In genomic region chr19:55346725-55347441, GRCh38 we compare ENCODE assay signal across 2 cellular contexts.
TF ChIP-seq lines count a peak whose summit lies in the region.

No MANE protein-coding gene starts in this region.

TF ChIP-seq in K562, 482 proteins besides CTCF, POLR2A, EP300 and RAD21:
- TF ChIP-seq POLR2G (IDR thresholded peaks at IDR 0.05; ENCODE audit: low read depth, low read length): peak; percentile 44; the same call in 1 of the 2 replicates
- no peak for TF ChIP-seq ZNF184 (CRISPR knock-in tag; IDR thresholded peaks at IDR 0.05)
- peak; percentile 34; the same call in 1 of the 2 replicates for TF ChIP-seq RBFOX2 (IDR thresholded peaks at IDR 0.05; ENCODE audit: low read depth, low read length)

TF ChIP-seq in HEK293T, 16 proteins besides CTCF, POLR2A, EP300 and RAD21:
- no peak for TF ChIP-seq BHLHE40 (IDR thresholded peaks at IDR 0.05; ENCODE audit: borderline replicate concordance)
- no peak for TF ChIP-seq ZNF384 (IDR thresholded peaks at IDR 0.05)
- no peak for TF ChIP-seq FOXA1 (IDR thresholded peaks at IDR 0.05)
- no peak for TF ChIP-seq LEF1 (IDR thresholded peaks at IDR 0.05; ENCODE audit: borderline replicate concordance)
- no peak for TF ChIP-seq SUZ12 (IDR thresholded peaks at IDR 0.05)
- TF ChIP-seq CTBP1 (IDR thresholded peaks at IDR 0.05; ENCODE audit: borderline replicate concordance): no peak
- no peak for TF ChIP-seq ARNT (IDR thresholded peaks at IDR 0.05)
- TF ChIP-seq, protein P1, sequence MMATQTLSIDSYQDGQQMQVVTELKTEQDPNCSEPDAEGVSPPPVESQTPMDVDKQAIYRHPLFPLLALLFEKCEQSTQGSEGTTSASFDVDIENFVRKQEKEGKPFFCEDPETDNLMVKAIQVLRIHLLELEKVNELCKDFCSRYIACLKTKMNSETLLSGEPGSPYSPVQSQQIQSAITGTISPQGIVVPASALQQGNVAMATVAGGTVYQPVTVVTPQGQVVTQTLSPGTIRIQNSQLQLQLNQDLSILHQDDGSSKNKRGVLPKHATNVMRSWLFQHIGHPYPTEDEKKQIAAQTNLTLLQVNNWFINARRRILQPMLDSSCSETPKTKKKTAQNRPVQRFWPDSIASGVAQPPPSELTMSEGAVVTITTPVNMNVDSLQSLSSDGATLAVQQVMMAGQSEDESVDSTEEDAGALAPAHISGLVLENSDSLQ (IDR thresholded peaks at IDR 0.05): no peak
- TF ChIP-seq SP1 (IDR thresholded peaks at IDR 0.05): no peak
- no peak for TF ChIP-seq ELF4 (IDR thresholded peaks at IDR 0.05)
- TF ChIP-seq HDGF (IDR thresholded peaks at IDR 0.05; ENCODE audit: borderline replicate concordance): no peak
- TF ChIP-seq L3MBTL2 (conservative IDR thresholded peaks at IDR 0.05): no peak
- no peak for TF ChIP-seq TARDBP (IDR thresholded peaks at IDR 0.05)
- no peak for TF ChIP-seq FOXM1 (IDR thresholded peaks at IDR 0.05; ENCODE audit: borderline replicate concordance)
- no peak for TF ChIP-seq NFRKB (IDR thresholded peaks at IDR 0.05)
- no peak for TF ChIP-seq FOXK2 (IDR thresholded peaks at IDR 0.05)
